ENCODE assay signal across 23 cellular contexts in the genomic region with DNA sequence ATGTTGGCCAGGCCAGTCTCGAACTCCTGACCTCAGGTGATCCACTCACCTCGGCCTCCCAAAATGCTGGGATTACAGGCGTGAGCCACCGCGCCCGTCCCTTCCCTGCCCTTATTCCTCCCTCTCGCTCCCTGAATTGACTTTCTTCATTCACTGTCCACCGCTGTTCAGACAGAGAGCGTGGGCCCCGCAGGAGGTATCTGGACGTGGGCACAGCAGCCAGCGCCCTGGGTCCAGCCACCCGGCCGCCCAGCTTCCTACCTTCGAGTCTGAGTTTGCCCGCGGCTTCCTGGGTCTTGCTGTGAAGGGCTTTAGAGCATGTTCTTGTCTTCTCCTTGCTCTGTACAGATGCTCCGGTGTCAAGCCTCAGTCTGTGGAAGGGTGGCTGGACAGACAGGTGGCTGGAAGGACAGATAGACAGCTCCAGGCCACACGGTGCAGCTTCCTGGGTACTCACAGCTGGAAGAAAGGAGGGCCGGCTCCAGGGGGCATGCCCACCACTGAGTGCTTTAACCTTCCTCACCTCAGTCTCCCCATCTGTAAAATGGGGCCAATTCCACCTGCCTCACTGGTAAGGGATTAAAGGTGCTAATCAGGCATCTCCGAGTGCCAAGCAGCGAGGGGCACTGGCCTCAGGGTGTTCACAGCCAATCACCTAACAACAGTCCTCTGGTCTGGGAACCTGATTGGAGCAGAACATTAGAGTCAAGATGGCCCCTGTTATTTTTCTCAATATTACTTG. TPM values are rescaled to one million over a fixed set of nuclear protein-coding genes. Genes with fewer than 3 reads are reported as not detected.
DNase-seq lines count a peak whose midpoint lies in the region; TF ChIP-seq lines count a peak whose summit lies in the region.
"Had no signal": no experiment of that assay in that cellular context is flagged by ENCODE, and none has a peak within 500 bp of the region (broad histone marks: within the 10 kb centered on the region; RNA-seq: fewer than 3 reads in every experiment).

No MANE protein-coding gene starts in this region.

- H3K4ac ChIP-seq in neuronal stem cell (ENCODE audit: low read length): no peak overlapping the region

- no peak overlapping the region for H2BK5ac ChIP-seq in neuronal stem cell (ENCODE audit: low read length)

- H3K14ac ChIP-seq in neuronal stem cell (ENCODE audit: low read length): no peak overlapping the region

- intact Hi-C loops in left ventricle myocardium inferior (cut with micrococcal nuclease) (no loop called here), OCI-LY7 (cut with micrococcal nuclease; ENCODE audit: unreplicated experiment) (loop anchor here (5.0 kb wide), 1 partner anchor 1645 kb away; the partner anchor contains the start of gene TMC8)

- H4K20me1 ChIP-seq in OCI-LY7 (ENCODE audit: insufficient read depth, low read length) (no peaks in the 10 kb centered on the region), GM23248 (ENCODE audit: insufficient read depth) (no peaks in the 10 kb centered on the region)

- CTCF ChIA-PET in OCI-LY7 (lab: Charles Lee; ENCODE audit: unreplicated experiment): no interaction called here

- H3K23ac ChIP-seq in neuronal stem cell (ENCODE audit: low read depth, low read length, poor library complexity): peak overlapping the region; percentile 65

- H3K27ac ChIP-seq in left ventricle myocardium inferior (replicated peaks) (peak overlapping the region; percentile 8), right atrium auricular region (no peak overlapping the region), OCI-LY7 (ENCODE audit: low read depth, low read length, poor library complexity, severe bottlenecking) (peak overlapping the region; percentile 0), neuronal stem cell (replicated peaks; ENCODE audit: low read length) (no peak overlapping the region), GM23248 (no peak overlapping the region)
- H3K27ac ChIP-seq: SK-N-MC had no signal

- no peak overlapping the region for H4K91ac ChIP-seq in neuronal stem cell (ENCODE audit: low read depth, low read length, poor library complexity)

- peak overlapping the region; percentile 58 to 100 (median 86) for H3K27ac Mint-ChIP-seq in immature natural killer cell

- H3K27me3 ChIP-seq in left ventricle myocardium inferior (ENCODE audit: low read depth) (no peaks in the 10 kb centered on the region), right atrium auricular region (no peaks in the 10 kb centered on the region), neuronal stem cell (ENCODE audit: control insufficient read depth in 3 of 3, insufficient read depth in 3 of 3, low read depth in 1 of 3, low read length in 3 of 3) (peaks cover 0 to 7% (median 0%) of the 10 kb centered on the region in 3 experiments), GM23248 (replicated peaks; ENCODE audit: insufficient read depth) (no peaks in the 10 kb centered on the region)

- no TSS peak for BruUV-seq in OCI-LY7 (replicated peaks; lab: Mats Ljungman, UMichigan)

- no peaks in the 10 kb centered on the region for H3K9me3 Mint-ChIP-seq in immature natural killer cell
- H3K9me3 Mint-ChIP-seq: CD4-positive, CD25-positive, alpha-beta regulatory T cell; H9 had no signal

- H3F3A ChIP-seq in GM23248 (ENCODE audit: insufficient read depth): peaks cover 6% of the 10 kb centered on the region; the same call in 1 of the 2 replicates

- POLR2A ChIA-PET in OCI-LY7 (lab: Charles Lee): interaction anchor here (0.7 kb wide), 2 partner anchors 9 to 47 kb away, joined by 3 to 4 read pairs; no protein-coding TSS in a partner anchor

- peaks cover 9% of the 10 kb centered on the region for H3K36me3 ChIP-seq in left ventricle myocardium inferior
- H3K36me3 ChIP-seq in right atrium auricular region: no peaks in the 10 kb centered on the region
- H3K36me3 ChIP-seq in OCI-LY7 (ENCODE audit: insufficient read depth, low read length): peaks cover 18% of the 10 kb centered on the region
- no peaks in the 10 kb centered on the region for H3K36me3 ChIP-seq in neuronal stem cell (replicated peaks in 1 of 2; ENCODE audit: control insufficient read depth in 2 of 2, insufficient read depth in 2 of 2, low read length in 2 of 2)
- no peaks in the 10 kb centered on the region for H3K36me3 ChIP-seq in GM23248 (ENCODE audit: low read depth)

- DNase-seq in left ventricle myocardium inferior: no peak
- no peak for DNase-seq in right atrium auricular region (ENCODE audit: low spot score)
- DNase-seq in OCI-LY7 (ENCODE audit: low spot score): no peak
- no peak for DNase-seq in immature natural killer cell
- no peak for DNase-seq in neuronal stem cell (ENCODE audit: low spot score)
- no peak for DNase-seq in central memory CD4-positive, alpha-beta T cell
- no peak for DNase-seq in erythroblast (lab: John Stamatoyannopoulos, UW)
- DNase-seq in GM23248: no peak
- DNase-seq: CD4-positive, CD25-positive, alpha-beta regulatory T cell; DMS79; H9; IMR-90; Karpas-422; NCI-H1417; NCI-H187; NCI-H446 treated with DMSO at 0.1 percent for 48 hours; NCI-H526 treated with DMSO at 0.1 percent for 48 hours; PC-3; RPMI8226; SHP77 treated with DMSO at 0.1 percent for 48 hours had no signal

- H3K79me2 ChIP-seq in OCI-LY7 (ENCODE audit: insufficient read depth, low read depth, low read length) (no peaks in the 10 kb centered on the region), GM23248 (ENCODE audit: insufficient read depth) (no peaks in the 10 kb centered on the region)

- peaks cover 0 to 5% (median 4%) of the 10 kb centered on the region in 3 donors for H3K27me3 Mint-ChIP-seq in immature natural killer cell (ENCODE audit: low read depth in 3 of 3)
- H3K27me3 Mint-ChIP-seq: CD4-positive, CD25-positive, alpha-beta regulatory T cell had no signal

- H3K79me1 ChIP-seq in neuronal stem cell (ENCODE audit: low read depth, low read length): no peaks in the 10 kb centered on the region

- H2BK12ac ChIP-seq in neuronal stem cell (ENCODE audit: low read length): no peak overlapping the region

- H3K9me3 ChIP-seq in left ventricle myocardium inferior (replicated peaks) (no peaks in the 10 kb centered on the region), right atrium auricular region (no peaks in the 10 kb centered on the region), OCI-LY7 (ENCODE audit: low read length) (no peaks in the 10 kb centered on the region), neuronal stem cell (replicated peaks in 1 of 2; ENCODE audit: control insufficient read depth in 2 of 2, insufficient read depth in 1 of 2, low read depth in 1 of 2, low read length in 2 of 2) (no peaks in the 10 kb centered on the region), GM23248 (ENCODE audit: low read depth) (no peaks in the 10 kb centered on the region)

- H4K8ac ChIP-seq in neuronal stem cell (ENCODE audit: low read depth, low read length): no peak overlapping the region

- H2AK5ac ChIP-seq in neuronal stem cell (ENCODE audit: low read depth, low read length): peak overlapping the region; percentile 91

- H2AFZ ChIP-seq in OCI-LY7 (ENCODE audit: low read length) (no peak overlapping the region), neuronal stem cell (ENCODE audit: low read length) (no peak overlapping the region), GM23248 (no peak overlapping the region)

- H3K4me1 ChIP-seq in left ventricle myocardium inferior (peaks cover 45% of the 10 kb centered on the region), right atrium auricular region (peaks cover 0 to 46% of the 10 kb centered on the region in 2 donors), OCI-LY7 (ENCODE audit: insufficient read depth, low read length, poor library complexity, severe bottlenecking) (peaks cover 75% of the 10 kb centered on the region), neuronal stem cell (ENCODE audit: control insufficient read depth in 2 of 2, insufficient read depth in 1 of 2, low read depth in 1 of 2, low read length in 2 of 2) (peaks cover 0 to 13% of the 10 kb centered on the region in 2 donors), GM23248 (ENCODE audit: insufficient read depth) (no peaks in the 10 kb centered on the region)

- H3K9me2 ChIP-seq in OCI-LY7 (ENCODE audit: insufficient read depth, low read length): no peaks in the 10 kb centered on the region
- no peaks in the 10 kb centered on the region for H3K9me2 ChIP-seq in GM23248 (ENCODE audit: insufficient read depth)

- peaks cover 54 to 61% of the 10 kb centered on the region in 2 donors for H3K4me1 Mint-ChIP-seq in immature natural killer cell

- in situ Hi-C loops in GM23248 (cut with MboI): loop anchor here (25.0 kb wide), 1 partner anchor 100 kb away; the partner anchor contains the start of gene ST6GALNAC2

- H3K18ac ChIP-seq in neuronal stem cell (ENCODE audit: low read length): peak overlapping the region; percentile 8

- peak overlapping the region in 1 of 5 donors; percentile 35 for H3K4me3 Mint-ChIP-seq in immature natural killer cell
- H3K4me3 Mint-ChIP-seq: CD4-positive, CD25-positive, alpha-beta regulatory T cell; H9 had no signal

- H3K4me3 ChIP-seq in left ventricle myocardium inferior (no peak overlapping the region), right atrium auricular region (no peak overlapping the region), OCI-LY7 (ENCODE audit: low read depth, low read length, poor library complexity, severe bottlenecking) (no peak overlapping the region), neuronal stem cell (ENCODE audit: low read length in 2 of 2) (no peak overlapping the region), GM23248 (no peak overlapping the region)
- H3K4me3 ChIP-seq: SK-N-MC had no signal

- H2BK15ac ChIP-seq in neuronal stem cell (ENCODE audit: low read length): no peak overlapping the region

- no peak overlapping the region for H3K9ac ChIP-seq in neuronal stem cell (ENCODE audit: low read depth, low read length, poor library complexity)
- H3K9ac ChIP-seq in GM23248: no peak overlapping the region

- no peak for TF ChIP-seq CTCF in left ventricle myocardium inferior (IDR thresholded peaks at IDR 0.05; ENCODE audit: borderline replicate concordance)
- no peak for TF ChIP-seq CTCF in right atrium auricular region (IDR thresholded peaks at IDR 0.05)
- TF ChIP-seq CTCF in OCI-LY7 (conservative IDR thresholded peaks at IDR 0.05; ENCODE audit: low read length): no peak

- no CpG with 5 or more reads among the region's 22 CpGs for WGBS in neuronal stem cell (ENCODE audit: extremely low coverage in 2 of 2, insufficient read length in 2 of 2, insufficient replicate concordance in 1 of 2), 2 donors
- WGBS in GM23248 (ENCODE audit: low coverage in 1 of 2, low lambda C conversion rate in 2 of 2, missing lambda C conversion rate in 2 of 2), 2 experiments: 96 to 98% methylated on average over 20 to 22 of the region's 22 CpGs

- no peak overlapping the region for H3K4me2 ChIP-seq in OCI-LY7 (ENCODE audit: low read length)
- no peak overlapping the region for H3K4me2 ChIP-seq in neuronal stem cell (ENCODE audit: insufficient read depth, low read length, poor library complexity, severe bottlenecking)
- H3K4me2 ChIP-seq in GM23248 (ENCODE audit: unreplicated experiment): no peak overlapping the region

- no peak overlapping the region for H2BK120ac ChIP-seq in neuronal stem cell (ENCODE audit: low read depth, low read length)

- H3K36me3 Mint-ChIP-seq in immature natural killer cell: no peaks in the 10 kb centered on the region

- no peak for TF ChIP-seq POLR2A in erythroblast (IDR thresholded peaks at IDR 0.05; ENCODE audit: low read length)

RNA-seq across cellular contexts. Expression of gene RHBDF2, which starts 13.6 kb away (rescaled TPM):
- total RNA-seq in left ventricle myocardium inferior (13.8 TPM), right atrium auricular region (10 to 100 TPM; 13.6 to 14.8 TPM), OCI-LY7 (2022) (158 and 173 TPM in 2 replicates)
- total RNA-seq in OCI-LY7 (2014; rRNA removed; shearing (Covaris generic)): 122 and 144 TPM in 2 replicates
- polyA plus RNA-seq in immature natural killer cell (10 to 100 TPM; 19.3 to 90.5 (median 23.6) TPM), GM23248 (2016; fragmentation: Nextera tagmentation; extraction: Ambion mirVana) (12.7 and 12.9 TPM in 2 replicates)
- 2.4 TPM for polyA plus RNA-seq in neuronal stem cell (2013, experiment 1 of 2)
- polyA plus RNA-seq in neuronal stem cell (2013, experiment 2 of 2): 2.3 TPM
- total RNA-seq in GM23248 (2014; rRNA removed; shearing (Covaris generic)): 8.9 and 10.0 TPM in 2 replicates

RNA-seq across cellular contexts. Expression of gene AANAT, which starts 20.2 kb away (rescaled TPM):
- total RNA-seq in left ventricle myocardium inferior (not detected), right atrium auricular region (not detected), OCI-LY7 (2022) (not detected in 2 replicates)
- not detected in 2 replicates for total RNA-seq in OCI-LY7 (2014; rRNA removed; shearing (Covaris generic))
- polyA plus RNA-seq in immature natural killer cell (under 1 TPM in 1 of 3 donors, not detected in 2; 0.34 TPM), GM23248 (2016; fragmentation: Nextera tagmentation; extraction: Ambion mirVana) (0.72 TPM in 1 of 2 replicates, not detected in the other)
- polyA plus RNA-seq in neuronal stem cell (2013, experiment 1 of 2): 0.13 TPM
- not detected for polyA plus RNA-seq in neuronal stem cell (2013, experiment 2 of 2)
- not detected in 2 replicates for total RNA-seq in GM23248 (2014; rRNA removed; shearing (Covaris generic))
- total RNA-seq: A172; CD4-positive, CD25-positive, alpha-beta regulatory T cell; IMR-90; MCF 10A; PC-3 had no signal
- polyA plus RNA-seq: CD4-positive, CD25-positive, alpha-beta regulatory T cell had no signal

RNA-seq across cellular contexts. Expression of gene UBE2O, which starts 34.7 kb away (rescaled TPM):
- total RNA-seq in left ventricle myocardium inferior (35.7 TPM), right atrium auricular region (10 to 100 TPM; 19.5 to 21.8 TPM), OCI-LY7 (2022) (71.0 and 79.6 TPM in 2 replicates)
- total RNA-seq in OCI-LY7 (2014; rRNA removed; shearing (Covaris generic)): 43.4 and 55.1 TPM in 2 replicates
- polyA plus RNA-seq in immature natural killer cell (10 to 100 TPM in 1 of 3 donors, 1 to 10 TPM in 1, under 1 TPM in 1; 0.19 to 14.3 (median 5.2) TPM), GM23248 (2016; fragmentation: Nextera tagmentation; extraction: Ambion mirVana) (7.1 and 7.2 TPM in 2 replicates)
- polyA plus RNA-seq in neuronal stem cell (2013, experiment 1 of 2): 17.1 TPM
- polyA plus RNA-seq in neuronal stem cell (2013, experiment 2 of 2): 16.9 TPM
- total RNA-seq in GM23248 (2014; rRNA removed; shearing (Covaris generic)): 17.2 TPM in 2 replicates

RNA-seq across cellular contexts. Expression of gene CYGB, which starts 49.9 kb away (rescaled TPM):
- total RNA-seq in left ventricle myocardium inferior (24.1 TPM), right atrium auricular region (10 to 100 TPM; 23.0 to 48.7 TPM), OCI-LY7 (2022) (0.22 and 0.44 TPM in 2 replicates)
- 0.33 and 0.57 TPM in 2 replicates for total RNA-seq in OCI-LY7 (2014; rRNA removed; shearing (Covaris generic))
- polyA plus RNA-seq in immature natural killer cell (under 1 TPM in 2 of 3 donors, not detected in 1; 0.09 to 0.41 TPM), GM23248 (2016; fragmentation: Nextera tagmentation; extraction: Ambion mirVana) (1.1 and 1.6 TPM in 2 replicates)
- polyA plus RNA-seq in neuronal stem cell (2013, experiment 1 of 2): 0.98 TPM
- 0.96 TPM for polyA plus RNA-seq in neuronal stem cell (2013, experiment 2 of 2)
- 6.3 and 8.3 TPM in 2 replicates for total RNA-seq in GM23248 (2014; rRNA removed; shearing (Covaris generic))
- total RNA-seq: CD4-positive, CD25-positive, alpha-beta regulatory T cell; MCF 10A had no signal
- polyA plus RNA-seq: CD4-positive, CD25-positive, alpha-beta regulatory T cell had no signal

RNA-seq across cellular contexts. Expression of gene PRCD, which starts 52.2 kb away (rescaled TPM):
- total RNA-seq in left ventricle myocardium inferior (3.9 TPM), right atrium auricular region (1 to 10 TPM; 2.1 to 3.5 TPM), OCI-LY7 (2022) (11.7 and 15.9 TPM in 2 replicates)
- total RNA-seq in OCI-LY7 (2014; rRNA removed; shearing (Covaris generic)): 5.7 and 6.3 TPM in 2 replicates
- polyA plus RNA-seq in immature natural killer cell (1 to 10 TPM; 2.8 to 5.3 (median 3.1) TPM), GM23248 (2016; fragmentation: Nextera tagmentation; extraction: Ambion mirVana) (0.43 and 0.93 TPM in 2 replicates)
- polyA plus RNA-seq in neuronal stem cell (2013, experiment 1 of 2): 1.4 TPM
- polyA plus RNA-seq in neuronal stem cell (2013, experiment 2 of 2): 1.2 TPM
- 1.5 and 3.4 TPM in 2 replicates for total RNA-seq in GM23248 (2014; rRNA removed; shearing (Covaris generic))
- total RNA-seq: A172; CD4-positive, CD25-positive, alpha-beta regulatory T cell; IMR-90; MCF 10A had no signal

Comparison
In these comparisons a context has a peak if more than half of its experiments do, and no peak if none do; other contexts are left out.
1. H3K27ac ChIP-seq: peak in left ventricle myocardium inferior (single experiment) and OCI-LY7 (single experiment); none in right atrium auricular region (0 of 2), neuronal stem cell (single experiment) and GM23248 (single experiment).